Comparison of ENCODE assay signal across 7 cellular contexts in the genomic region with DNA sequence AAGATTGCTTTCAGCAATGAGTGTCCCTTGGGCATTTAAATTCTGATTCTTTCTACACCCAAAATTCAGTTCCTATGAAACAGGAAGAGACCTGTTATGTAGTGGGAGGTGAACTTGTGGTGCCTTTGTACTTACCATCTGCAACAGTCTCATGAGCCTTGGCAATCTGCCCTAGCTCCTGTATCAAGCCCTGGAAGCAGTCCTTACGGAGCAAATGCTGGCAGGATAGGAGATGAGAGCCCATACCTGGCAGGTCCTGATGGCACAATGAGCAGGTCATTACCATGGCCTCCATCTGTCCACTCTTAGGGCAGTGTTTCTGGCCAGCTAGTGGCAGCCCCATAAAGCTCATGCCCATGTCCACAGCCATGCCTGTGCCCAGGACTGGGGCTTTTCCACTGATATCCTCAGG. TPM values are rescaled to one million over a fixed set of nuclear protein-coding genes. Genes with fewer than 3 reads are reported as not detected.
DNase-seq lines count a peak whose midpoint lies in the region; ATAC-seq and TF ChIP-seq lines count a peak whose summit lies in the region.

No MANE protein-coding gene starts in this region.

- TF ChIP-seq CTCF in suprapubic skin (IDR thresholded peaks at IDR 0.05), result no peak

- TF ChIP-seq POLR2A in suprapubic skin (IDR thresholded peaks at IDR 0.05), result no peak

- H3K27ac ChIP-seq in angular gyrus (ENCODE audit: low read depth, low read length), result peak overlapping the region; percentile 71
- peak overlapping the region; percentile 43 for H3K27ac ChIP-seq in suprapubic skin

- H3K9me3 ChIP-seq in suprapubic skin, result no peaks in the 10 kb centered on the region

- TF ChIP-seq EP300 in suprapubic skin (IDR thresholded peaks at IDR 0.05), result no peak

- no peak overlapping the region for H3K4me3 ChIP-seq in suprapubic skin

- peak; percentile 73 for DNase-seq in NCI-H1105 (lab: John Stamatoyannopoulos, UW)
- peak; percentile 84 for DNase-seq in iris pigment epithelial cell (ENCODE audit: low read depth)
- DNase-seq in suprapubic skin (ENCODE audit: low spot score in 2 of 2), result peak in 1 of 2 donors; percentile 61
- no peak for DNase-seq in activated T-cell treated with anti-CD3 and anti-CD28 coated beads for 4 hours
- no peak for DNase-seq in effector CD8-positive, alpha-beta T cell (lab: John Stamatoyannopoulos, UW)

- WGBS in suprapubic skin, result 0% methylated on average over 1 of the region's 1 CpG

- H3K36me3 ChIP-seq in suprapubic skin, result peaks cover 11% of the 10 kb centered on the region

- no peak for ATAC-seq in HG03521 (IDR thresholded peaks at IDR 0.05; ENCODE audit: unreplicated experiment)

- peaks cover 14% of the 10 kb centered on the region for H3K4me1 ChIP-seq in suprapubic skin

- H3K27me3 ChIP-seq in suprapubic skin, result no peaks in the 10 kb centered on the region

RNA-seq across cellular contexts. Expression of gene TRIM66, which starts 10.8 kb away (rescaled TPM):
- total RNA-seq in suprapubic skin, result 10 to 100 TPM in 3 of 4 donors, 1 to 10 TPM in 1; 9.9 to 20.3 (median 11.7) TPM

RNA-seq across cellular contexts. Expression of gene RPL27A, which starts 10.9 kb away (rescaled TPM):
- total RNA-seq in suprapubic skin, result 1,000 to 10,000 TPM in 3 of 4 donors, 100 to 1,000 TPM in 1; 822 to 1,505 (median 1,124) TPM

Comparison
In these comparisons a context has a peak if more than half of its experiments do, and no peak if none do; other contexts are left out.
1. DNase-seq: peak in NCI-H1105 (single experiment) and iris pigment epithelial cell (single experiment); none in activated T-cell treated with anti-CD3 and anti-CD28 coated beads for 4 hours (single experiment) and effector CD8-positive, alpha-beta T cell (single experiment).